In the genomic region with DNA sequence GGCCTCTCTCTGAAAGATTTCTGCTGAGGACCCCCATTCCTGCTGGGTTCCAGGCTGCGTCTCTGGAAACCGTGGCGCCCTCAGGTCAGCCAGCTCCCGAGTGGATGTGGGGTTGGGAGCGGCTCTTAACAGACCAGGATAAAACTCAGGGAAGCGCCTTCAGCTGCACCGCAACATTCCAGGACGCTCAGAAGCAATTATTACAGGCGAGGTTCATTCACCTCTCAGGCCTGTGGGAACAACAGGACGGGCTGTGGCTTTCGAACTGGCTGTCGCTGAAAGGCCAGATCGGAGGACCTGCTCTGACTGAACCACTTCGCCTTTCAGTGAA, we compare ENCODE assay signal across 8 cellular contexts. TPM values are rescaled to one million over a fixed set of nuclear protein-coding genes. Genes with fewer than 3 reads are reported as not detected.
DNase-seq lines count a peak whose midpoint lies in the region; ATAC-seq and TF ChIP-seq lines count a peak whose summit lies in the region.

No MANE protein-coding gene starts in this region.

- CTCF ChIA-PET in activated CD4-positive, alpha-beta memory T cell treated with anti-CD3 and anti-CD28 coated beads for 36 hours (lab: Charles Lee), result no interaction called here

- no peak for TF ChIP-seq EP300 in sigmoid colon (IDR thresholded peaks at IDR 0.05)

- H3K27me3 ChIP-seq in right atrium auricular region, result no peaks in the 10 kb centered on the region
- H3K27me3 ChIP-seq in sigmoid colon, result no peaks in the 10 kb centered on the region

- no peaks in the 10 kb centered on the region for H3K9me3 ChIP-seq in right atrium auricular region
- H3K9me3 ChIP-seq in sigmoid colon, result no peaks in the 10 kb centered on the region

- no peak for ATAC-seq in HG03175 (IDR thresholded peaks at IDR 0.05; ENCODE audit: unreplicated experiment)

- H3K27ac ChIP-seq in right atrium auricular region, result peak overlapping the region; percentile 55 to 57
- peak overlapping the region; percentile 50 to 80 (median 72) for H3K27ac ChIP-seq in sigmoid colon

- H3K27ac Mint-ChIP-seq in activated CD4-positive, alpha-beta memory T cell treated with anti-CD3 and anti-CD28 coated beads for 36 hours, result no peak overlapping the region

- H3K9me3 Mint-ChIP-seq in activated CD4-positive, alpha-beta memory T cell treated with anti-CD3 and anti-CD28 coated beads for 36 hours, result no peaks in the 10 kb centered on the region

- POLR2A ChIA-PET in activated CD4-positive, alpha-beta memory T cell treated with anti-CD3 and anti-CD28 coated beads for 36 hours (lab: Charles Lee), result no interaction called here

- DNase-seq in activated CD4-positive, alpha-beta memory T cell treated with anti-CD3 and anti-CD28 coated beads for 36 hours, result no peak
- DNase-seq in right atrium auricular region (ENCODE audit: low spot score) (no peak), sigmoid colon (no peak), NCI-H2107 treated with DMSO at 0.1 percent for 48 hours (lab: John Stamatoyannopoulos, UW; ENCODE audit: unreplicated experiment) (no peak), iPS-NIHi7 (ENCODE audit: extremely low spot score) (no peak), MV-4-11 (lab: John Stamatoyannopoulos, UW) (no peak)

- peak overlapping the region; percentile 90 for H3K4me3 Mint-ChIP-seq in activated CD4-positive, alpha-beta memory T cell treated with anti-CD3 and anti-CD28 coated beads for 36 hours

- TF ChIP-seq CTCF in GM12875 (IDR thresholded peaks at IDR 0.05; ENCODE audit: borderline replicate concordance, insufficient read depth, low read depth, low read length), result no peak
- no peak for TF ChIP-seq CTCF in right atrium auricular region (IDR thresholded peaks at IDR 0.05)
- no peak for TF ChIP-seq CTCF in sigmoid colon (IDR thresholded peaks at IDR 0.05)

- no peak for TF ChIP-seq POLR2A in sigmoid colon (IDR thresholded peaks at IDR 0.05)

- peaks cover 0 to 20% of the 10 kb centered on the region in 2 donors for H3K4me1 ChIP-seq in right atrium auricular region
- H3K4me1 ChIP-seq in sigmoid colon, result peaks cover 0 to 20% (median 15%) of the 10 kb centered on the region in 4 donors

- WGBS in sigmoid colon, 2 donors, result 7 to 20% methylated on average over 14 of the region's 14 CpGs

- no peaks in the 10 kb centered on the region for H3K36me3 Mint-ChIP-seq in activated CD4-positive, alpha-beta memory T cell treated with anti-CD3 and anti-CD28 coated beads for 36 hours

- H3K4me3 ChIP-seq in GM12875 (ENCODE audit: low read depth, low read length) (peak overlapping the region; percentile 87), right atrium auricular region (peak overlapping the region; percentile 39 to 68), sigmoid colon (peak overlapping the region; percentile 41 to 76 (median 64))

- H3K36me3 ChIP-seq in right atrium auricular region, result no peaks in the 10 kb centered on the region
- H3K36me3 ChIP-seq in sigmoid colon, result no peaks in the 10 kb centered on the region

- intact Hi-C loops in activated CD4-positive, alpha-beta memory T cell treated with anti-CD3 and anti-CD28 coated beads for 36 hours (cut with micrococcal nuclease), result loop anchor here (10.0 kb wide), 1 partner anchor 428 kb away; the partner anchor contains the start of gene BLTP3B
- intact Hi-C loops in sigmoid colon (cut with DNase I), result loop anchor here (2.0 to 5.0 kb wide), 2 partner anchors 306 to 431 kb away; partner anchors contain the start of genes BLTP3B, DEPDC4 and SCYL2

- H3K4me1 Mint-ChIP-seq in activated CD4-positive, alpha-beta memory T cell treated with anti-CD3 and anti-CD28 coated beads for 36 hours (ENCODE audit: low read depth), result peaks cover 12% of the 10 kb centered on the region

- H3K27me3 Mint-ChIP-seq in activated CD4-positive, alpha-beta memory T cell treated with anti-CD3 and anti-CD28 coated beads for 36 hours, result peaks cover 19% of the 10 kb centered on the region

RNA-seq across cellular contexts. Expression of gene GAS2L3, which starts 0.4 kb away (rescaled TPM):
- total RNA-seq in activated CD4-positive, alpha-beta memory T cell treated with anti-CD3 and anti-CD28 coated beads for 36 hours, result 1 to 10 TPM; 3.4 to 3.6 TPM
- 1 to 10 TPM; 1.2 to 2.2 TPM for total RNA-seq in right atrium auricular region
- total RNA-seq in sigmoid colon, result 1 to 10 TPM; 1.6 to 6.1 (median 3.6) TPM
- 1 to 10 TPM; 3.6 to 5.5 (median 5.4) TPM for polyA plus RNA-seq in sigmoid colon
